8 cellular contexts compared by ENCODE assay signal in genomic region chr2:144183744-144184143, GRCh38.
DNase-seq lines count a peak whose midpoint lies in the region; ATAC-seq and TF ChIP-seq lines count a peak whose summit lies in the region.

No MANE protein-coding gene starts in this region.

- no peaks in the 10 kb centered on the region for H3K9me3 Mint-ChIP-seq in activated T-cell treated with anti-CD3 and anti-CD28 coated beads, Interleukin-2, amount 50 U/mL, for 4 hours

- H3K4me1 Mint-ChIP-seq in activated T-cell treated with anti-CD3 and anti-CD28 coated beads, Interleukin-2, amount 50 U/mL, for 4 hours (ENCODE audit: low read depth) = peaks cover 41% of the 10 kb centered on the region

- peak; percentile 83 for DNase-seq in AG09319 (ENCODE audit: extremely low read depth, low read depth)
- peak; percentile 62 for DNase-seq in activated T-cell treated with anti-CD3 and anti-CD28 coated beads, Interleukin-2, amount 50 U/mL, for 4 hours
- DNase-seq in non-pigmented ciliary epithelial cell (ENCODE audit: low read depth) = peak; percentile 89
- DNase-seq in islet precursor cell = no peak
- no peak for DNase-seq in kidney tubule cell (ENCODE audit: low spot score)
- no peak for DNase-seq in NCI-H187 (lab: John Stamatoyannopoulos, UW)

- no peaks in the 10 kb centered on the region for H3K27me3 Mint-ChIP-seq in activated T-cell treated with anti-CD3 and anti-CD28 coated beads, Interleukin-2, amount 50 U/mL, for 4 hours (ENCODE audit: low read depth)

- peaks cover 3% of the 10 kb centered on the region for H3K36me3 Mint-ChIP-seq in activated T-cell treated with anti-CD3 and anti-CD28 coated beads, Interleukin-2, amount 50 U/mL, for 4 hours (ENCODE audit: insufficient read depth)

- H3K4me3 Mint-ChIP-seq in activated T-cell treated with anti-CD3 and anti-CD28 coated beads, Interleukin-2, amount 50 U/mL, for 4 hours = peak overlapping the region; percentile 64

- TF ChIP-seq CTCF in AG09319 (IDR thresholded peaks at IDR 0.05; ENCODE audit: low read depth, low read length) = no peak

- ATAC-seq in GM19468 (IDR thresholded peaks at IDR 0.05; ENCODE audit: extremely low read depth, unreplicated experiment) (peak; percentile 98), HG03571 (IDR thresholded peaks at IDR 0.05; ENCODE audit: unreplicated experiment) (peak; percentile 98)
- peak; percentile 100 for ATAC-seq in activated T-cell treated with anti-CD3 and anti-CD28 coated beads, Interleukin-2, amount 50 U/mL, for 4 hours

Comparison
In these comparisons a context has a peak if more than half of its experiments do, and no peak if none do; other contexts are left out.
1. DNase-seq: peak in AG09319 (single experiment), activated T-cell treated with anti-CD3 and anti-CD28 coated beads, Interleukin-2, amount 50 U/mL, for 4 hours (single experiment) and non-pigmented ciliary epithelial cell (single experiment); none in islet precursor cell (single experiment), kidney tubule cell (single experiment) and NCI-H187 (0 of 2).
2. Peak in every context shown above with its lines, with median percentiles within 50 percentile points of each other: ATAC-seq.